In genomic region chr1:2804628-2805351, GRCh38 we compare ENCODE assay signal across 17 cellular contexts. TPM values are rescaled to one million over a fixed set of nuclear protein-coding genes. Genes with fewer than 3 reads are reported as not detected.
DNase-seq lines count a peak whose midpoint lies in the region; ATAC-seq, FAIRE-seq and TF ChIP-seq lines count a peak whose summit lies in the region.
"Had no signal": no experiment of that assay in that cellular context is flagged by ENCODE, and none has a peak within 500 bp of the region (broad histone marks: within the 10 kb centered on the region; RNA-seq: fewer than 3 reads in every experiment).

No MANE protein-coding gene starts in this region.

- FAIRE-seq in kidney (lab: Jason Lieb, UNC) (no peak), RCC 7860 (lab: Jason Lieb, UNC) (no peak)
- FAIRE-seq: GM12878, H54 had no signal

- no peaks in the 10 kb centered on the region for H3K9me3 ChIP-seq in kidney (ENCODE audit: control insufficient read depth in 1 of 2, low read length in 2 of 2)
- H3K9me3 ChIP-seq in psoas muscle = no peaks in the 10 kb centered on the region

- no peak overlapping the region for H3K4me3 Mint-ChIP-seq in natural killer cell treated with Interleukin-12 subunit alpha and Interleukin-12 subunit beta and Interleukin-15 and Interleukin-18, amount 100 ng/mL, for 72 hours
- no peak overlapping the region for H3K4me3 Mint-ChIP-seq in natural killer cell
- H3K4me3 Mint-ChIP-seq: CD4-positive, CD25-positive, alpha-beta regulatory T cell; IgD-negative memory B cell had no signal

- WGBS in psoas muscle, 3 donors = 61 to 65% (median 64%) methylated on average over 17 to 19 of the region's 19 CpGs

- H3K27me3 Mint-ChIP-seq in natural killer cell treated with Interleukin-12 subunit alpha and Interleukin-12 subunit beta and Interleukin-15 and Interleukin-18, amount 100 ng/mL, for 72 hours = peaks cover 0 to 5% of the 10 kb centered on the region in 2 donors
- peaks cover 0 to 5% of the 10 kb centered on the region in 2 donors for H3K27me3 Mint-ChIP-seq in natural killer cell (ENCODE audit: low read depth in 2 of 2)
- H3K27me3 Mint-ChIP-seq: CD4-positive, CD25-positive, alpha-beta regulatory T cell; IgD-negative memory B cell had no signal

- peaks cover 0 to 40% (median 10%) of the 10 kb centered on the region in 3 donors for H3K27me3 ChIP-seq in psoas muscle (ENCODE audit: insufficient read depth in 3 of 3, low read length in 2 of 3)

- no peaks in the 10 kb centered on the region for H3K36me3 Mint-ChIP-seq in natural killer cell treated with Interleukin-12 subunit alpha and Interleukin-12 subunit beta and Interleukin-15 and Interleukin-18, amount 100 ng/mL, for 72 hours
- H3K36me3 Mint-ChIP-seq in natural killer cell = no peaks in the 10 kb centered on the region
- H3K36me3 Mint-ChIP-seq: CD4-positive, CD25-positive, alpha-beta regulatory T cell; IgD-negative memory B cell had no signal

- no peaks in the 10 kb centered on the region for H3K36me3 ChIP-seq in kidney (ENCODE audit: control insufficient read depth in 1 of 2, insufficient read depth in 2 of 2, low read length in 2 of 2)
- no peaks in the 10 kb centered on the region for H3K36me3 ChIP-seq in psoas muscle (ENCODE audit: insufficient read depth in 1 of 2, low read depth in 1 of 2)

- TF ChIP-seq CTCF in natural killer cell (IDR thresholded peaks at IDR 0.05) = no peak
- no peak for TF ChIP-seq CTCF in kidney (IDR thresholded peaks at IDR 0.05; ENCODE audit: borderline replicate concordance, extremely low read depth, insufficient read depth)
- TF ChIP-seq CTCF in psoas muscle (IDR thresholded peaks at IDR 0.05) = no peak

- H3K9me3 Mint-ChIP-seq in natural killer cell treated with Interleukin-12 subunit alpha and Interleukin-12 subunit beta and Interleukin-15 and Interleukin-18, amount 100 ng/mL, for 72 hours = no peaks in the 10 kb centered on the region
- H3K9me3 Mint-ChIP-seq in natural killer cell = no peaks in the 10 kb centered on the region
- H3K9me3 Mint-ChIP-seq: CD4-positive, CD25-positive, alpha-beta regulatory T cell; IgD-negative memory B cell had no signal

- no peak for ATAC-seq in natural killer cell treated with Interleukin-12 subunit alpha and Interleukin-12 subunit beta and Interleukin-15 and Interleukin-18, amount 100 ng/mL, for 72 hours
- ATAC-seq in natural killer cell (no peak), psoas muscle (no peak)
- ATAC-seq: GM12878, Panc1 had no signal

- H3K9ac ChIP-seq in kidney (ENCODE audit: low read length in 2 of 2) = no peak overlapping the region

- H3K4me3 ChIP-seq in kidney (ENCODE audit: low read length in 2 of 2) (no peak overlapping the region), psoas muscle (no peak overlapping the region)
- H3K4me3 ChIP-seq: GM12878 had no signal

- no peaks in the 10 kb centered on the region for H3K4me1 ChIP-seq in kidney (ENCODE audit: control insufficient read depth in 1 of 2, insufficient read depth in 1 of 2, low read depth in 1 of 2, low read length in 2 of 2)
- no peaks in the 10 kb centered on the region for H3K4me1 ChIP-seq in psoas muscle

- peak; percentile 41 for DNase-seq in natural killer cell treated with Interleukin-12 subunit alpha and Interleukin-12 subunit beta and Interleukin-15 and Interleukin-18, amount 100 ng/mL, for 72 hours (ENCODE audit: low spot score)
- no peak for DNase-seq in natural killer cell
- DNase-seq in kidney = peak; percentile 66
- DNase-seq in psoas muscle = peak; percentile 6 to 45
- no peak for DNase-seq in NCI-H774 (lab: John Stamatoyannopoulos, UW)
- no peak for DNase-seq in iPS-NIHi7 (ENCODE audit: extremely low spot score)
- no peak for DNase-seq in RCC 7860 (ENCODE audit: low spot score)
- DNase-seq: CD4-positive, CD25-positive, alpha-beta regulatory T cell; NCI-H2081; NCI-H2171; NCI-H345; NCI-H524; NCI-H82 had no signal

- no peaks in the 10 kb centered on the region for H3K4me1 Mint-ChIP-seq in natural killer cell treated with Interleukin-12 subunit alpha and Interleukin-12 subunit beta and Interleukin-15 and Interleukin-18, amount 100 ng/mL, for 72 hours (ENCODE audit: low read depth in 2 of 2)
- H3K4me1 Mint-ChIP-seq in natural killer cell = peaks cover 4 to 6% of the 10 kb centered on the region in 2 donors
- H3K4me1 Mint-ChIP-seq: CD4-positive, CD25-positive, alpha-beta regulatory T cell; IgD-negative memory B cell had no signal

- H3K27ac Mint-ChIP-seq in natural killer cell treated with Interleukin-12 subunit alpha and Interleukin-12 subunit beta and Interleukin-15 and Interleukin-18, amount 100 ng/mL, for 72 hours = no peak overlapping the region
- no peak overlapping the region for H3K27ac Mint-ChIP-seq in natural killer cell
- H3K27ac Mint-ChIP-seq: CD4-positive, CD25-positive, alpha-beta regulatory T cell; IgD-negative memory B cell had no signal

- H3K27ac ChIP-seq in kidney (ENCODE audit: low read depth in 2 of 2, low read length in 2 of 2) = no peak overlapping the region
- no peak overlapping the region for H3K27ac ChIP-seq in psoas muscle

- intact Hi-C loops in natural killer cell (cut with micrococcal nuclease) (no loop called here), kidney (cut with DNase I) (no loop called here), psoas muscle (cut with DNase I) (no loop called here)

RNA-seq across cellular contexts. Expression of gene TTC34, which starts 3.3 kb away (rescaled TPM):
- total RNA-seq in natural killer cell treated with Interleukin-12 subunit alpha and Interleukin-12 subunit beta and Interleukin-15 and Interleukin-18, amount 100 ng/mL, for 72 hours = under 1 TPM; 0.40 to 0.56 TPM
- total RNA-seq in natural killer cell (1 to 10 TPM in 2 of 3 donors, under 1 TPM in 1; 0.80 to 1.4 (median 1.2) TPM), kidney (2.4 TPM), psoas muscle (under 1 TPM; 0.04 to 0.15 (median 0.06) TPM)
- polyA plus RNA-seq in kidney (ENCODE audit: insufficient read depth, low read depth, low replicate concordance) (0.15 TPM), psoas muscle (under 1 TPM; 0.01 to 0.03 (median 0.01) TPM)

Comparison
In these comparisons a context has a peak if more than half of its experiments do, and no peak if none do; other contexts are left out.
1. DNase-seq: peak in natural killer cell treated with Interleukin-12 subunit alpha and Interleukin-12 subunit beta and Interleukin-15 and Interleukin-18, amount 100 ng/mL, for 72 hours (single experiment), kidney (single experiment) and psoas muscle (2 of 2); none in natural killer cell (single experiment), NCI-H774 (single experiment), iPS-NIHi7 (single experiment) and RCC 7860 (single experiment).